In the genomic region with DNA sequence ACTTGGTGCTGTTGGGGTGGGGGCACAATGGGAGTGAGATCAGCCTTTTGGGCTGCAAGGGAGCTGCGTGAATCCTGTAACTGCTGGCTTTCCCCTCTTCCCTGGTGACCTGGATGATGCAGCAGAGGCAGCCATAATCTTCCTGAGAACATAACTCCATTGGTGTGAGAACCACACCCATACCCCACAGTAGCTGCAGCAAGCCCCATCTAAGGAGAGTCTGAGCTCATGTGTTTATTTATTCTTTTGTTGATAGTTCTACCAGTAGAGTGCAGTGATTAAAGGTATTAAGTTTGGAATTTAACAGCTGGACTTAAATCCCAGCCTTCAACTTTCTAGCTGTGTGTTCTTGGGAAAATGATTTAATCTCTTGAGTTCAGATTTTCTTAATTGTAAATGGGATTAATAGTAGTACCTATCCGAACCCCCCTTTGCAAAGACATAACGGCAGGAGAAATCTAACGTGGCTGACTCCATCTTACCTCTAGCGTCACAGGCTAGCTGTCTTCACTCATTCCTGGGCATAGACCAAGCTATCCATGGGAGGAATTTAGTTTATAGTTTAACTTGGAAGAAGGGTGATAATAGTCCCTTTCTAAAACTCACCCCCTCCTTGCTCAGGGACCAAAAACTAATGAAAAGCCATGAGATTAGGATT, we compare ENCODE assay signal across 21 cellular contexts.
"Had no signal": no experiment of that assay in that cellular context is flagged by ENCODE, and none has a peak within 500 bp of the region (broad histone marks: within the 10 kb centered on the region; RNA-seq: fewer than 3 reads in every experiment).

No MANE protein-coding gene starts in this region.

- H3K4me1 Mint-ChIP-seq: nephron; stimulated activated naive CD8-positive, alpha-beta T cell treated with anti-CD3 and anti-CD28 coated beads, Interleukin-15, amount 100 ng/mL, for 72 hours had no signal

- DNase-seq: effector memory CD4-positive, alpha-beta T cell; gastrocnemius medialis; heart right ventricle; hypothalamus; kidney glomerular epithelial cell; mesendoderm; naive B cell; psoas muscle; sigmoid colon; stimulated activated CD4-positive, alpha-beta T cell treated with anti-CD3 and anti-CD28 coated beads, Interleukin-2, amount 100 ng/mL, for 24 hours; stimulated activated CD4-positive, alpha-beta T cell treated with anti-CD3 and anti-CD28 coated beads, Interleukin-4, amount 100 ng/mL, for 4 hours; stimulated activated naive CD8-positive, alpha-beta T cell treated with anti-CD3 and anti-CD28 coated beads, Interleukin-15, amount 100 ng/mL, for 72 hours; testis had no signal

- H3K9me3 ChIP-seq: gastrocnemius medialis, neutrophil, psoas muscle, sigmoid colon, testis had no signal

- H3K9me3 Mint-ChIP-seq: stimulated activated naive CD8-positive, alpha-beta T cell treated with anti-CD3 and anti-CD28 coated beads, Interleukin-15, amount 100 ng/mL, for 72 hours had no signal

- H3K27ac Mint-ChIP-seq: naive B cell; nephron; stimulated activated naive CD8-positive, alpha-beta T cell treated with anti-CD3 and anti-CD28 coated beads, Interleukin-15, amount 100 ng/mL, for 72 hours had no signal

- H3K4me1 ChIP-seq: gastrocnemius medialis, heart right ventricle, psoas muscle, right atrium auricular region, sigmoid colon, testis, tibial nerve had no signal

- H3K4me3 Mint-ChIP-seq: nephron; stimulated activated naive B cell treated with anti-CD40 and anti-IgM and Interleukin-4, amounts not matched to agents 10 μg/mL and 1 μg/mL and 100 μg/mL, for 72 hours; stimulated activated naive CD8-positive, alpha-beta T cell treated with anti-CD3 and anti-CD28 coated beads, Interleukin-15, amount 100 ng/mL, for 72 hours had no signal

- H3K27me3 ChIP-seq: gastrocnemius medialis, heart right ventricle, neutrophil, right atrium auricular region, sigmoid colon, testis, tibial nerve had no signal

- H3K27ac ChIP-seq: gastrocnemius medialis, heart right ventricle, neutrophil, psoas muscle, right atrium auricular region, sigmoid colon, skin epidermis, testis, tibial nerve had no signal

- H3K4me3 ChIP-seq: gastrocnemius medialis, heart right ventricle, psoas muscle, right atrium auricular region, sigmoid colon, skin epidermis, testis, tibial nerve had no signal

- FAIRE-seq: endometrium, islet of Langerhans had no signal

- H3K27me3 Mint-ChIP-seq: naive B cell; stimulated activated naive B cell treated with anti-CD40 and anti-IgM and Interleukin-4, amounts not matched to agents 10 μg/mL and 1 μg/mL and 100 μg/mL, for 72 hours; stimulated activated naive CD8-positive, alpha-beta T cell treated with anti-CD3 and anti-CD28 coated beads, Interleukin-15, amount 100 ng/mL, for 72 hours had no signal

- H3K36me3 ChIP-seq: gastrocnemius medialis, heart right ventricle, neutrophil, right atrium auricular region, sigmoid colon, tibial nerve had no signal
